16 cellular contexts compared by ENCODE assay signal in genomic region chr1:47558601-47559593, GRCh38.
DNase-seq lines count a peak whose midpoint lies in the region; ATAC-seq, FAIRE-seq and TF ChIP-seq lines count a peak whose summit lies in the region.
"Had no signal": no experiment of that assay in that cellular context is flagged by ENCODE, and none has a peak within 500 bp of the region (broad histone marks: within the 10 kb centered on the region; RNA-seq: fewer than 3 reads in every experiment).

No MANE protein-coding gene starts in this region.

- no peak for ATAC-seq in GM21737 (IDR thresholded peaks at IDR 0.05; ENCODE audit: unreplicated experiment)
- ATAC-seq in HG03097 (IDR thresholded peaks at IDR 0.05; ENCODE audit: low FRiP score, unreplicated experiment), result no peak
- ATAC-seq: activated CD8-positive, alpha-beta memory T cell treated with anti-CD3 and anti-CD28 coated beads, Interleukin-2, amount 10 ng/mL, durations not matched to agents 7 days and 5 days; sciatic nerve had no signal

- H3K4me3 ChIP-seq in bronchial epithelial cell (ENCODE audit: low read depth, low read length), result peak overlapping the region; percentile 6
- peak overlapping the region; percentile 65 to 66 for H3K4me3 ChIP-seq in mucosa of rectum (ENCODE audit: low read length in 2 of 2)
- H3K4me3 ChIP-seq in ovary, result no peak overlapping the region
- H3K4me3 ChIP-seq: dorsolateral prefrontal cortex had no signal

- FAIRE-seq in bronchial epithelial cell (lab: Jason Lieb, UNC), result peak; percentile 43
- FAIRE-seq: RCC 7860 had no signal

- H3K36me3 ChIP-seq in bronchial epithelial cell (ENCODE audit: control insufficient read depth, insufficient read depth, low read length), result no peaks in the 10 kb centered on the region
- no peaks in the 10 kb centered on the region for H3K36me3 ChIP-seq in mucosa of rectum (ENCODE audit: control insufficient read depth in 2 of 2, insufficient read depth in 2 of 2, low read length in 2 of 2)
- H3K36me3 ChIP-seq in ovary, result no peaks in the 10 kb centered on the region

- H3K4me1 ChIP-seq in mucosa of rectum (ENCODE audit: control insufficient read depth in 2 of 2, insufficient read depth in 2 of 2, low read length in 2 of 2), result peaks cover 35 to 49% of the 10 kb centered on the region in 2 donors
- no peaks in the 10 kb centered on the region for H3K4me1 ChIP-seq in ovary (ENCODE audit: insufficient read depth)

- intact Hi-C loops in ovary (cut with DNase I), result no loop called here

- H3K9me3 ChIP-seq in mucosa of rectum (ENCODE audit: control insufficient read depth in 2 of 2, low read length in 2 of 2), result no peaks in the 10 kb centered on the region
- H3K9me3 ChIP-seq in ovary, result no peaks in the 10 kb centered on the region

- TF ChIP-seq POLR2A in ovary (IDR thresholded peaks at IDR 0.05), result no peak

- H3K27ac ChIP-seq in mucosa of rectum (ENCODE audit: low read depth in 2 of 2, low read length in 2 of 2) (peak overlapping the region; percentile 89 to 91), ovary (no peak overlapping the region)
- H3K27ac ChIP-seq: dorsolateral prefrontal cortex had no signal

- 7 to 20% (median 15%) methylated on average over 18 of the region's 18 CpGs for WGBS in ovary, 3 donors

- no peaks in the 10 kb centered on the region for H3K27me3 ChIP-seq in bronchial epithelial cell (ENCODE audit: control insufficient read depth, insufficient read depth, low read length)
- H3K27me3 ChIP-seq in mucosa of rectum (ENCODE audit: control insufficient read depth in 2 of 2, insufficient read depth in 2 of 2, low read length in 2 of 2), result no peaks in the 10 kb centered on the region
- H3K27me3 ChIP-seq in ovary, result no peaks in the 10 kb centered on the region

- TF ChIP-seq EP300 in ovary (IDR thresholded peaks at IDR 0.05), result no peak

- DNase-seq in COR-L47 (lab: John Stamatoyannopoulos, UW), result peak; percentile 2
- DNase-seq in NCI-H1092 treated with DMSO at 0.1 percent for 48 hours (lab: John Stamatoyannopoulos, UW), result peak; percentile 64
- peak; percentile 73 for DNase-seq in bronchial epithelial cell (ENCODE audit: low read depth)
- DNase-seq in A172 (ENCODE audit: low spot score), result no peak
- DNase-seq in ovary, result no peak
- DNase-seq: activated CD8-positive, alpha-beta memory T cell treated with anti-CD3 and anti-CD28 coated beads, Interleukin-2, amount 10 ng/mL, durations not matched to agents 7 days and 5 days; AML-193; dorsolateral prefrontal cortex; GDM1; mesenchymal stem cell; NCI-H146 had no signal

- TF ChIP-seq CTCF in bronchial epithelial cell (IDR thresholded peaks at IDR 0.05; ENCODE audit: insufficient read depth, low read length, severe bottlenecking) (no peak), ovary (IDR thresholded peaks at IDR 0.05) (no peak)

- H3K9ac ChIP-seq in mucosa of rectum (ENCODE audit: low read depth in 1 of 2, low read length in 2 of 2), result peak overlapping the region; percentile 18 to 63

Comparison
In these comparisons a context has a peak if more than half of its experiments do, and no peak if none do; other contexts are left out.
1. DNase-seq: peak in COR-L47 (single experiment), NCI-H1092 treated with DMSO at 0.1 percent for 48 hours (single experiment) and bronchial epithelial cell (single experiment); none in A172 (single experiment) and ovary (0 of 5).
2. H3K27ac ChIP-seq: peak in mucosa of rectum (2 of 2); none in ovary (0 of 2).